In genomic region chr7:6558837-6559236, GRCh38 we compare ENCODE assay signal across 8 cellular contexts. TPM values are rescaled to one million over a fixed set of nuclear protein-coding genes. Genes with fewer than 3 reads are reported as not detected.
DNase-seq lines count a peak whose midpoint lies in the region; ATAC-seq and TF ChIP-seq lines count a peak whose summit lies in the region.

No MANE protein-coding gene starts in this region.

- H3K27ac Mint-ChIP-seq in natural killer cell treated with Interleukin-12 subunit alpha and Interleukin-12 subunit beta and Interleukin-15 and Interleukin-18, amount 100 ng/mL, for 72 hours: no peak overlapping the region

- H3K4me1 ChIP-seq in BE2C: no peaks in the 10 kb centered on the region

- H3K4me3 ChIP-seq in BE2C (ENCODE audit: low read depth, low read length) (no peak overlapping the region), GM06990 (replicated peaks; ENCODE audit: low read depth, low read length) (no peak overlapping the region)

- H3K27me3 Mint-ChIP-seq in natural killer cell treated with Interleukin-12 subunit alpha and Interleukin-12 subunit beta and Interleukin-15 and Interleukin-18, amount 100 ng/mL, for 72 hours: peaks cover 7% of the 10 kb centered on the region in 2 donors

- no peaks in the 10 kb centered on the region for H3K9me3 ChIP-seq in BE2C

- peak; percentile 73 for TF ChIP-seq CTCF in BE2C (IDR thresholded peaks at IDR 0.05; ENCODE audit: low read depth, low read length)
- peak; percentile 60 for TF ChIP-seq CTCF in GM06990 (IDR thresholded peaks at IDR 0.05; ENCODE audit: insufficient read depth, low read length, poor library complexity, severe bottlenecking)

- H3K36me3 Mint-ChIP-seq in natural killer cell treated with Interleukin-12 subunit alpha and Interleukin-12 subunit beta and Interleukin-15 and Interleukin-18, amount 100 ng/mL, for 72 hours: no peaks in the 10 kb centered on the region

- H3K4me1 Mint-ChIP-seq in natural killer cell treated with Interleukin-12 subunit alpha and Interleukin-12 subunit beta and Interleukin-15 and Interleukin-18, amount 100 ng/mL, for 72 hours (ENCODE audit: low read depth in 2 of 2): no peaks in the 10 kb centered on the region

- DNase-seq in BE2C: peak; percentile 69
- DNase-seq in GM06990 (ENCODE audit: extremely low read depth, insufficient read length): no peak
- DNase-seq in NCI-H2171 treated with DMSO at 0.1 percent for 48 hours (lab: John Stamatoyannopoulos, UW): peak; percentile 53
- DNase-seq in cerebellar cortex (ENCODE audit: low spot score): peak; percentile 22
- peak; percentile 45 for DNase-seq in putamen (ENCODE audit: low spot score)
- no peak for DNase-seq in natural killer cell treated with Interleukin-12 subunit alpha and Interleukin-12 subunit beta and Interleukin-15 and Interleukin-18, amount 100 ng/mL, for 72 hours (ENCODE audit: low spot score)

- ATAC-seq in natural killer cell treated with Interleukin-12 subunit alpha and Interleukin-12 subunit beta and Interleukin-15 and Interleukin-18, amount 100 ng/mL, for 72 hours: no peak
- ATAC-seq in GM19397 (IDR thresholded peaks at IDR 0.05; ENCODE audit: unreplicated experiment): no peak
- no peak for ATAC-seq in GM18519 (IDR thresholded peaks at IDR 0.05; ENCODE audit: low FRiP score, unreplicated experiment)

- no peaks in the 10 kb centered on the region for H3K9me3 Mint-ChIP-seq in natural killer cell treated with Interleukin-12 subunit alpha and Interleukin-12 subunit beta and Interleukin-15 and Interleukin-18, amount 100 ng/mL, for 72 hours

- no peaks in the 10 kb centered on the region; the same call in 1 of the 2 replicates for H3K27me3 ChIP-seq in BE2C
- H3K27me3 ChIP-seq in GM06990 (replicated peaks; ENCODE audit: control insufficient read depth, insufficient read depth, low read length): no peaks in the 10 kb centered on the region; the same call in 1 of the 2 replicates

- no peaks in the 10 kb centered on the region for H3K36me3 ChIP-seq in BE2C
- H3K36me3 ChIP-seq in GM06990 (ENCODE audit: control insufficient read depth, insufficient read depth, low read length): no peaks in the 10 kb centered on the region

- no peak overlapping the region for H3K4me3 Mint-ChIP-seq in natural killer cell treated with Interleukin-12 subunit alpha and Interleukin-12 subunit beta and Interleukin-15 and Interleukin-18, amount 100 ng/mL, for 72 hours

RNA-seq across cellular contexts. Expression of gene GRID2IP, which starts 7.6 kb away (rescaled TPM):
- not detected for polyA plus RNA-seq in BE2C (2012; ENCODE audit: insufficient read depth, insufficient read length, low read depth)
- total RNA-seq in natural killer cell treated with Interleukin-12 subunit alpha and Interleukin-12 subunit beta and Interleukin-15 and Interleukin-18, amount 100 ng/mL, for 72 hours: under 1 TPM in 1 of 2 donors, not detected in 1; 0.29 TPM

RNA-seq across cellular contexts. Expression of gene ZDHHC4, which starts 18.4 kb away (rescaled TPM):
- polyA plus RNA-seq in BE2C (2012; ENCODE audit: insufficient read depth, insufficient read length, low read depth): 102 TPM
- 10 to 100 TPM; 20.6 to 33.5 TPM for total RNA-seq in natural killer cell treated with Interleukin-12 subunit alpha and Interleukin-12 subunit beta and Interleukin-15 and Interleukin-18, amount 100 ng/mL, for 72 hours

RNA-seq across cellular contexts. Expression of gene INTS15, which starts 31.0 kb away (rescaled TPM):
- 158 TPM for polyA plus RNA-seq in BE2C (2012; ENCODE audit: insufficient read depth, insufficient read length, low read depth)
- 10 to 100 TPM; 42.5 to 58.6 TPM for total RNA-seq in natural killer cell treated with Interleukin-12 subunit alpha and Interleukin-12 subunit beta and Interleukin-15 and Interleukin-18, amount 100 ng/mL, for 72 hours

RNA-seq across cellular contexts. Expression of gene ZNF853, which starts 56.6 kb away (rescaled TPM):
- 3.6 TPM for polyA plus RNA-seq in BE2C (2012; ENCODE audit: insufficient read depth, insufficient read length, low read depth)
- 1 to 10 TPM in 1 of 2 donors, under 1 TPM in 1; 0.56 to 1.0 TPM for total RNA-seq in natural killer cell treated with Interleukin-12 subunit alpha and Interleukin-12 subunit beta and Interleukin-15 and Interleukin-18, amount 100 ng/mL, for 72 hours

Comparison
In these comparisons a context has a peak if more than half of its experiments do, and no peak if none do; other contexts are left out.
1. DNase-seq: peak in BE2C (single experiment), NCI-H2171 treated with DMSO at 0.1 percent for 48 hours (single experiment), cerebellar cortex (single experiment) and putamen (single experiment); none in GM06990 (single experiment) and natural killer cell treated with Interleukin-12 subunit alpha and Interleukin-12 subunit beta and Interleukin-15 and Interleukin-18, amount 100 ng/mL, for 72 hours (single experiment).